33 cellular contexts compared by ENCODE assay signal in the genomic region with DNA sequence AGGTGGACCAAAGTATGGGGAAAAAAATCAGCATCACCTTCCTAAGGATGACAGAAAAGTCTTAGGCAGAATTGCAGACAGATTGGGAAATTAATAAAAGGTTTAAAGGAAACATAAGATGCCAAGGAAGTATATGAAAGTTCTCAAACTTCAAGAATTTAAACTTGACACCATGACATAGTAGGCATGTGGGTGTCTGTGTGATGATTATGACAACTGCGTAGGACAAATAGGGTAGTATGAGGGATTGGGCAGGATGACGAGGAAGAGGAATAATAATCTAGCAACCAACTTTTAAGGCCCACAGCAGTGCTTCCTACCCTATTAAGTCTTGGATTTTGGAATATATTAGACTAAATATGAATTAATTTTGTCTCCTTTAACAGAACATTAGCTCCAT.
"Had no signal": no experiment of that assay in that cellular context is flagged by ENCODE, and none has a peak within 500 bp of the region (broad histone marks: within the 10 kb centered on the region; RNA-seq: fewer than 3 reads in every experiment).

No MANE protein-coding gene starts in this region.

- H3K4me1 Mint-ChIP-seq: activated CD4-positive, alpha-beta T cell treated with anti-CD3 and anti-CD28 coated beads for 36 hours; activated CD4-positive, alpha-beta T cell treated with anti-CD3 and anti-CD28 coated beads, Interleukin-2, amount 10 ng/mL, durations not matched to agents 24 days and 14 days; activated CD8-positive, alpha-beta memory T cell treated with anti-CD3 and anti-CD28 coated beads, Interleukin-2, amount 10 ng/mL, durations not matched to agents 7 days and 5 days; activated naive CD4-positive, alpha-beta T cell treated with anti-CD3 and anti-CD28 coated beads, Interleukin-2, amount 10 ng/mL, durations not matched to agents 7 days and 5 days; activated naive CD8-positive, alpha-beta T cell treated with anti-CD3 and anti-CD28 coated beads, Interleukin-2, amount 10 ng/mL, durations not matched to agents 7 days and 5 days; T-cell had no signal

- H3K36me3 Mint-ChIP-seq: activated naive CD4-positive, alpha-beta T cell treated with anti-CD3 and anti-CD28 coated beads, Interleukin-2, amount 50 U/mL, for 72 hours had no signal

- H3K27ac Mint-ChIP-seq: activated CD4-positive, alpha-beta memory T cell treated with anti-CD3 and anti-CD28 coated beads for 36 hours; activated CD4-positive, alpha-beta T cell treated with anti-CD3 and anti-CD28 coated beads for 36 hours; activated CD4-positive, alpha-beta T cell treated with anti-CD3 and anti-CD28 coated beads, Interleukin-2, amount 10 ng/mL, durations not matched to agents 24 days and 14 days; activated CD8-positive, alpha-beta memory T cell treated with anti-CD3 and anti-CD28 coated beads, Interleukin-2, amount 10 ng/mL, durations not matched to agents 7 days and 5 days; activated CD8-positive, alpha-beta T cell treated with anti-CD3 and anti-CD28 coated beads, Interleukin-2, amount 10 ng/mL, durations not matched to agents 7 days and 5 days; activated naive CD4-positive, alpha-beta T cell treated with anti-CD3 and anti-CD28 coated beads, Interleukin-2, amount 10 ng/mL, durations not matched to agents 7 days and 5 days; activated naive CD4-positive, alpha-beta T cell treated with anti-CD3 and anti-CD28 coated beads, Interleukin-2, amount 50 U/mL, for 72 hours; activated naive CD8-positive, alpha-beta T cell treated with anti-CD3 and anti-CD28 coated beads, Interleukin-2, amount 10 ng/mL, durations not matched to agents 7 days and 5 days; activated T-helper 1 cell treated with anti-CD3 and anti-CD28 coated beads, Interleukin-12 subunit alpha, Interleukin-12 subunit beta, Interleukin-2, Interleukin-4 antibody, amounts not matched to agents 30 ng/mL and 10 ng/mL and 1 ng/mL, durations not matched to agents 14 hours and 24 hours and 36 hours; activated T-helper 2 cell treated with anti-CD3 and anti-CD28 coated beads, Interferon-gamma antibody, Interleukin-2, Interleukin-4, amounts not matched to agents 10 μg/mL and 5 μg/mL and 100 μg/mL, durations not matched to agents 14 hours and 24 hours and 36 hours; T-cell; T-helper 1 cell treated with Interleukin-12 subunit alpha and Interleukin-12 subunit beta and Interleukin-4 antibody, amounts not matched to agents 30 μg/mL and 1 μg/mL, for 36 hours had no signal

- H3K9me3 Mint-ChIP-seq: activated CD4-positive, alpha-beta memory T cell treated with anti-CD3 and anti-CD28 coated beads for 36 hours; activated CD4-positive, alpha-beta T cell treated with anti-CD3 and anti-CD28 coated beads, Interleukin-2, amount 10 ng/mL, durations not matched to agents 24 days and 14 days; activated naive CD4-positive, alpha-beta T cell treated with anti-CD3 and anti-CD28 coated beads, Interleukin-2, amount 10 ng/mL, durations not matched to agents 7 days and 5 days; activated naive CD4-positive, alpha-beta T cell treated with anti-CD3 and anti-CD28 coated beads, Interleukin-2, amount 50 U/mL, for 72 hours; activated naive CD8-positive, alpha-beta T cell treated with anti-CD3 and anti-CD28 coated beads, Interleukin-2, amount 10 ng/mL, durations not matched to agents 7 days and 5 days; activated T-helper 1 cell treated with anti-CD3 and anti-CD28 coated beads, Interleukin-12 subunit alpha, Interleukin-12 subunit beta, Interleukin-2, Interleukin-4 antibody, amounts not matched to agents 30 ng/mL and 10 ng/mL and 1 ng/mL, durations not matched to agents 14 hours and 24 hours and 36 hours; activated T-helper 2 cell treated with anti-CD3 and anti-CD28 coated beads, Interferon-gamma antibody, Interleukin-2, Interleukin-4, amounts not matched to agents 10 μg/mL and 5 μg/mL and 100 μg/mL, durations not matched to agents 14 hours and 24 hours and 36 hours; brain; dendritic cell treated with granulocyte-macrophage colony-stimulating factor and Interleukin-4, amounts not matched to agents 40 ng/mL and 50 ng/mL, for 4 days; effector memory CD8-positive, alpha-beta T cell; T-cell; T-helper 1 cell treated with Interleukin-12 subunit alpha and Interleukin-12 subunit beta and Interleukin-4 antibody, amounts not matched to agents 30 μg/mL and 1 μg/mL, for 36 hours had no signal

- H3K4me3 ChIP-seq: ascending aorta, breast epithelium, cardiac muscle cell, coronary artery, esophagus squamous epithelium, gastroesophageal sphincter had no signal

- H3K4me3 Mint-ChIP-seq: activated CD4-positive, alpha-beta memory T cell treated with anti-CD3 and anti-CD28 coated beads for 36 hours; activated CD4-positive, alpha-beta T cell treated with anti-CD3 and anti-CD28 coated beads for 36 hours; activated CD4-positive, alpha-beta T cell treated with anti-CD3 and anti-CD28 coated beads, Interleukin-2, amount 10 ng/mL, durations not matched to agents 24 days and 14 days; activated CD8-positive, alpha-beta memory T cell treated with anti-CD3 and anti-CD28 coated beads, Interleukin-2, amount 10 ng/mL, durations not matched to agents 7 days and 5 days; activated CD8-positive, alpha-beta T cell treated with anti-CD3 and anti-CD28 coated beads, Interleukin-2, amount 10 ng/mL, durations not matched to agents 7 days and 5 days; activated naive CD4-positive, alpha-beta T cell treated with anti-CD3 and anti-CD28 coated beads, Interleukin-2, amount 10 ng/mL, durations not matched to agents 7 days and 5 days; activated naive CD8-positive, alpha-beta T cell treated with anti-CD3 and anti-CD28 coated beads, Interleukin-2, amount 10 ng/mL, durations not matched to agents 7 days and 5 days; activated T-helper 1 cell treated with anti-CD3 and anti-CD28 coated beads, Interleukin-12 subunit alpha, Interleukin-12 subunit beta, Interleukin-2, Interleukin-4 antibody, amounts not matched to agents 30 ng/mL and 10 ng/mL and 1 ng/mL, durations not matched to agents 14 hours and 24 hours and 36 hours; brain; dendritic cell treated with granulocyte-macrophage colony-stimulating factor and Interleukin-4, amounts not matched to agents 40 ng/mL and 50 ng/mL, for 4 days; effector memory CD8-positive, alpha-beta T cell; T-cell; T-helper 1 cell treated with Interleukin-12 subunit alpha and Interleukin-12 subunit beta and Interleukin-4 antibody, amounts not matched to agents 30 μg/mL and 1 μg/mL, for 36 hours had no signal

- H3K27me3 ChIP-seq: ascending aorta, breast epithelium, cardiac muscle cell, esophagus squamous epithelium, gastroesophageal sphincter had no signal

- H3K4me1 ChIP-seq: ascending aorta, breast epithelium, esophagus squamous epithelium, gastroesophageal sphincter had no signal

- H3K27me3 Mint-ChIP-seq: activated CD4-positive, alpha-beta memory T cell treated with anti-CD3 and anti-CD28 coated beads for 36 hours; activated CD4-positive, alpha-beta T cell treated with anti-CD3 and anti-CD28 coated beads for 36 hours; activated CD4-positive, alpha-beta T cell treated with anti-CD3 and anti-CD28 coated beads, Interleukin-2, amount 10 ng/mL, durations not matched to agents 24 days and 14 days; activated CD8-positive, alpha-beta memory T cell treated with anti-CD3 and anti-CD28 coated beads, Interleukin-2, amount 10 ng/mL, durations not matched to agents 7 days and 5 days; activated naive CD4-positive, alpha-beta T cell treated with anti-CD3 and anti-CD28 coated beads, Interleukin-2, amount 10 ng/mL, durations not matched to agents 7 days and 5 days; activated naive CD8-positive, alpha-beta T cell treated with anti-CD3 and anti-CD28 coated beads, Interleukin-2, amount 10 ng/mL, durations not matched to agents 7 days and 5 days; brain; dendritic cell treated with granulocyte-macrophage colony-stimulating factor and Interleukin-4, amounts not matched to agents 40 ng/mL and 50 ng/mL, for 4 days; effector memory CD8-positive, alpha-beta T cell; T-cell had no signal

- H3K36me3 ChIP-seq: breast epithelium had no signal

- H3K9me3 ChIP-seq: ascending aorta, breast epithelium, esophagus squamous epithelium, gastroesophageal sphincter had no signal

- H3K27ac ChIP-seq: ascending aorta, breast epithelium, coronary artery, epithelial cell of prostate, esophagus squamous epithelium, gastroesophageal sphincter had no signal

- ATAC-seq: activated CD4-positive, alpha-beta T cell treated with anti-CD3 and anti-CD28 coated beads for 36 hours; activated CD8-positive, alpha-beta memory T cell treated with anti-CD3 and anti-CD28 coated beads, Interleukin-2, amount 10 ng/mL, durations not matched to agents 7 days and 5 days; activated CD8-positive, alpha-beta T cell treated with anti-CD3 and anti-CD28 coated beads, Interleukin-2, amount 10 ng/mL, durations not matched to agents 7 days and 5 days; activated naive CD4-positive, alpha-beta T cell treated with anti-CD3 and anti-CD28 coated beads, Interleukin-2, amount 50 U/mL, for 72 hours; effector memory CD8-positive, alpha-beta T cell; gastroesophageal sphincter; T-cell had no signal

- DNase-seq: activated CD4-positive, alpha-beta memory T cell treated with anti-CD3 and anti-CD28 coated beads for 36 hours; activated CD4-positive, alpha-beta T cell treated with anti-CD3 and anti-CD28 coated beads for 36 hours; activated CD4-positive, alpha-beta T cell treated with anti-CD3 and anti-CD28 coated beads, Interleukin-2, amount 10 ng/mL, durations not matched to agents 24 days and 14 days; activated CD4-positive, CD25-positive, alpha-beta regulatory T cell; activated CD4-positive, CD25-positive, alpha-beta regulatory T cell treated with anti-CD3 and anti-CD28 coated beads, Interleukin-2, amount 50 U/mL, for 72 hours; activated CD8-positive, alpha-beta memory T cell treated with anti-CD3 and anti-CD28 coated beads, Interleukin-2, amount 10 ng/mL, durations not matched to agents 7 days and 5 days; activated CD8-positive, alpha-beta memory T cell treated with anti-CD3 and anti-CD28 coated beads, Interleukin-2, amount 50 U/mL, for 4 hours; activated CD8-positive, alpha-beta T cell treated with anti-CD3 and anti-CD28 coated beads, Interleukin-2, amount 10 ng/mL, durations not matched to agents 7 days and 5 days; activated effector memory CD4-positive, alpha-beta T cell treated with anti-CD3 and anti-CD28 coated beads, Interleukin-2, amount 50 U/mL, for 16 hours; activated naive CD4-positive, alpha-beta T cell; activated naive CD4-positive, alpha-beta T cell treated with anti-CD3 and anti-CD28 coated beads, Interleukin-2, amount 10 ng/mL, durations not matched to agents 7 days and 5 days; activated naive CD8-positive, alpha-beta T cell treated with anti-CD3 and anti-CD28 coated beads, Interleukin-2, amount 10 ng/mL, durations not matched to agents 7 days and 5 days; activated T-cell treated with anti-CD3 and anti-CD28 coated beads, Interleukin-2, amount 50 U/mL, for 1 hour; activated T-cell treated with anti-CD3 and anti-CD28 coated beads, Interleukin-2, amount 50 U/mL, for 48 hours; central memory CD4-positive, alpha-beta T cell; cerebellar nuclear complex; effector CD4-positive, alpha-beta T cell; effector memory CD8-positive, alpha-beta T cell; esophagus squamous epithelium; foreskin melanocyte; T-cell had no signal
